In the genomic region with DNA sequence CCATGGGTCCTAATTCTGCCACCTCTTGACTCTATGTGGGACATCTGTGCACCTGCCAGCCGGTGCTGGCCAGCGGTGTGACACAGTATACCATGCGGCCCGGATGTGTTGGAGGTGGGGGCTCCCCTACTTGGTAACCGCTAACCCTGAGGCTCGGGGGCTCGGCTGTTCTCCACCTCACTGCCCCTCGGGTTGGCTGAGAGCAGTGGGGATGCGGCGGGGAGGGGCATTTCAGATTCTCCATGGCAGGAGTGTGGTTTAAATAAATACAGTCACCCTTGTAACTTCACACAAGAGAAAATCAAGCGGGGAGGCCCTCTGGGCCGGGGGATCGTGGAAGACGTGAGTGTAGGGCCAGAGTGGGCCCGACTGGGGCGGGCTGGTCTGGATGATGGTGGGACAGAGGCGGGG, we compare ENCODE assay signal across 15 cellular contexts. TPM values are rescaled to one million over a fixed set of nuclear protein-coding genes. Genes with fewer than 3 reads are reported as not detected.
"Had no signal": no experiment of that assay in that cellular context is flagged by ENCODE, and none has a peak within 500 bp of the region (broad histone marks: within the 10 kb centered on the region; RNA-seq: fewer than 3 reads in every experiment).

No MANE protein-coding gene starts in this region.

- H3K4me3 ChIP-seq: cardiac muscle cell, gastroesophageal sphincter, pancreas, skin epidermis, upper lobe of left lung had no signal

- H3K27me3 Mint-ChIP-seq: activated CD4-positive, alpha-beta T cell treated with anti-CD3 and anti-CD28 coated beads, Interleukin-2, amount 10 ng/mL, durations not matched to agents 24 days and 14 days; activated naive CD4-positive, alpha-beta T cell treated with anti-CD3 and anti-CD28 coated beads, Interleukin-2, amount 50 U/mL, for 24 hours had no signal

- H3K36me3 Mint-ChIP-seq: activated naive CD4-positive, alpha-beta T cell treated with anti-CD3 and anti-CD28 coated beads, Interleukin-2, amount 50 U/mL, for 24 hours had no signal

- H3K9me3 ChIP-seq: gastroesophageal sphincter, pancreas, SK-N-SH, upper lobe of left lung had no signal

- H3K4me2 ChIP-seq: SK-N-SH had no signal

- H3K27ac ChIP-seq: cardiac muscle cell, gastroesophageal sphincter, pancreas, skin epidermis, upper lobe of left lung had no signal

- ATAC-seq: gastroesophageal sphincter, pancreas had no signal

- H3K4me1 ChIP-seq: gastroesophageal sphincter, pancreas, upper lobe of left lung had no signal

- DNase-seq: activated CD4-positive, alpha-beta T cell treated with anti-CD3 and anti-CD28 coated beads, Interleukin-2, amount 10 ng/mL, durations not matched to agents 24 days and 14 days; SHP77; SK-N-SH; stimulated activated CD4-positive, alpha-beta T cell treated with anti-CD3 and anti-CD28 coated beads, Interleukin-15, amount 100 ng/mL, for 24 hours; stimulated activated CD4-positive, alpha-beta T cell treated with anti-CD3 and anti-CD28 coated beads, Interleukin-4, amount 100 ng/mL, for 1 hour; stimulated activated naive CD4-positive, alpha-beta T cell treated with Interleukin-2 at 50 U/mL for 16 hours had no signal

- H3K9me3 Mint-ChIP-seq: activated CD4-positive, alpha-beta T cell treated with anti-CD3 and anti-CD28 coated beads, Interleukin-2, amount 10 ng/mL, durations not matched to agents 24 days and 14 days; activated naive CD4-positive, alpha-beta T cell treated with anti-CD3 and anti-CD28 coated beads, Interleukin-2, amount 50 U/mL, for 24 hours had no signal

- H3K4me3 Mint-ChIP-seq: activated CD4-positive, alpha-beta T cell treated with anti-CD3 and anti-CD28 coated beads, Interleukin-2, amount 10 ng/mL, durations not matched to agents 24 days and 14 days; activated naive CD4-positive, alpha-beta T cell treated with anti-CD3 and anti-CD28 coated beads, Interleukin-2, amount 50 U/mL, for 24 hours; neural crest cell had no signal

- H3K4me1 Mint-ChIP-seq: activated CD4-positive, alpha-beta T cell treated with anti-CD3 and anti-CD28 coated beads, Interleukin-2, amount 10 ng/mL, durations not matched to agents 24 days and 14 days; activated naive CD4-positive, alpha-beta T cell treated with anti-CD3 and anti-CD28 coated beads, Interleukin-2, amount 50 U/mL, for 24 hours; neural crest cell had no signal

- H3K9ac ChIP-seq: SK-N-SH had no signal

- H3K27ac Mint-ChIP-seq: activated CD4-positive, alpha-beta T cell treated with anti-CD3 and anti-CD28 coated beads, Interleukin-2, amount 10 ng/mL, durations not matched to agents 24 days and 14 days; activated naive CD4-positive, alpha-beta T cell treated with anti-CD3 and anti-CD28 coated beads, Interleukin-2, amount 50 U/mL, for 24 hours had no signal

- H3K27me3 ChIP-seq: cardiac muscle cell, pancreas, upper lobe of left lung had no signal

- H3K36me3 ChIP-seq: cardiac muscle cell, gastroesophageal sphincter, pancreas, upper lobe of left lung had no signal

RNA-seq across cellular contexts. Expression of gene KRTAP10-1, which starts 11.0 kb away (rescaled TPM):
- total RNA-seq: activated CD4-positive, alpha-beta T cell treated with anti-CD3 and anti-CD28 coated beads, Interleukin-2, amount 10 ng/mL, durations not matched to agents 24 days and 14 days; cardiac muscle cell; gastroesophageal sphincter; neural crest cell; pancreas; T-helper 1 cell treated with Interleukin-12 subunit alpha and Interleukin-12 subunit beta and Interleukin-4 antibody, amounts not matched to agents 30 ng/mL and 1 ng/mL, for 36 hours; upper lobe of left lung had no signal
- polyA plus RNA-seq: cardiac muscle cell, esophagus, pancreas, SK-N-SH had no signal

RNA-seq across cellular contexts. Expression of gene KRTAP10-2, which starts 22.3 kb away (rescaled TPM):
- total RNA-seq: activated CD4-positive, alpha-beta T cell treated with anti-CD3 and anti-CD28 coated beads, Interleukin-2, amount 10 ng/mL, durations not matched to agents 24 days and 14 days; cardiac muscle cell; gastroesophageal sphincter; neural crest cell; pancreas; T-helper 1 cell treated with Interleukin-12 subunit alpha and Interleukin-12 subunit beta and Interleukin-4 antibody, amounts not matched to agents 30 ng/mL and 1 ng/mL, for 36 hours; upper lobe of left lung had no signal
- polyA plus RNA-seq: esophagus, pancreas, SK-N-SH had no signal

RNA-seq across cellular contexts. Expression of gene KRTAP10-3, which starts 29.6 kb away (rescaled TPM):
- total RNA-seq: activated CD4-positive, alpha-beta T cell treated with anti-CD3 and anti-CD28 coated beads, Interleukin-2, amount 10 ng/mL, durations not matched to agents 24 days and 14 days; cardiac muscle cell; gastroesophageal sphincter; neural crest cell; pancreas; T-helper 1 cell treated with Interleukin-12 subunit alpha and Interleukin-12 subunit beta and Interleukin-4 antibody, amounts not matched to agents 30 ng/mL and 1 ng/mL, for 36 hours; upper lobe of left lung had no signal
- polyA plus RNA-seq: cardiac muscle cell, esophagus, pancreas, SK-N-SH had no signal

RNA-seq across cellular contexts. Expression of gene KRTAP10-4, which starts 44.5 kb away (rescaled TPM):
- total RNA-seq: activated CD4-positive, alpha-beta T cell treated with anti-CD3 and anti-CD28 coated beads, Interleukin-2, amount 10 ng/mL, durations not matched to agents 24 days and 14 days; cardiac muscle cell; gastroesophageal sphincter; neural crest cell; pancreas; T-helper 1 cell treated with Interleukin-12 subunit alpha and Interleukin-12 subunit beta and Interleukin-4 antibody, amounts not matched to agents 30 ng/mL and 1 ng/mL, for 36 hours; upper lobe of left lung had no signal
- polyA plus RNA-seq: esophagus, pancreas, SK-N-SH had no signal

RNA-seq across cellular contexts. Expression of gene KRTAP10-5, which starts 51.4 kb away (rescaled TPM):
- total RNA-seq: activated CD4-positive, alpha-beta T cell treated with anti-CD3 and anti-CD28 coated beads, Interleukin-2, amount 10 ng/mL, durations not matched to agents 24 days and 14 days; cardiac muscle cell; gastroesophageal sphincter; neural crest cell; pancreas; T-helper 1 cell treated with Interleukin-12 subunit alpha and Interleukin-12 subunit beta and Interleukin-4 antibody, amounts not matched to agents 30 ng/mL and 1 ng/mL, for 36 hours; upper lobe of left lung had no signal
- polyA plus RNA-seq: cardiac muscle cell, esophagus, pancreas, SK-N-SH had no signal
